Comparison of ENCODE assay signal across 30 cellular contexts in genomic region chr20:58173091-58173490, GRCh38. TPM values are rescaled to one million over a fixed set of nuclear protein-coding genes. Genes with fewer than 3 reads are reported as not detected.
A peak's percentile ranks its signal among the peaks of the same experiment; 100 is the strongest.
DNase-seq lines count a peak whose midpoint lies in the region; ATAC-seq, FAIRE-seq and TF ChIP-seq lines count a peak whose summit lies in the region.
"Had no signal": no experiment of that assay in that cellular context is flagged by ENCODE, and none has a peak within 500 bp of the region (broad histone marks: within the 10 kb centered on the region; RNA-seq: fewer than 3 reads in every experiment).

No MANE protein-coding gene starts in this region.

- peak; percentile 37 for DNase-seq in NAMALWA (ENCODE audit: low spot score)
- DNase-seq in iPS-NIHi11 (ENCODE audit: low spot score), result peak; percentile 46
- DNase-seq in tibial nerve (ENCODE audit: low spot score in 2 of 2), result no peak
- no peak for DNase-seq in HepG2 (ENCODE audit: low spot score)
- DNase-seq in GDM1 (lab: John Stamatoyannopoulos, UW), result no peak
- no peak for DNase-seq in activated naive CD8-positive, alpha-beta T cell treated with anti-CD3 and anti-CD28 coated beads for 36 hours
- DNase-seq: C1 segment of cervical spinal cord; CD4-positive, alpha-beta memory T cell; COR-L47; DMS53; KBM-7; MV-4-11; NCI-H1105 treated with DMSO at 0.1 percent for 48 hours; NCI-H146; NCI-H1930; NCI-H2107; NCI-H524 treated with DMSO at 0.1 percent for 48 hours; NCI-H82; RPMI8226; SHP77 had no signal

- CTCF ChIA-PET in HepG2 (lab: Yijun Ruan, JAX; ENCODE audit: low intra/inter-chr PET ratio, low total read pairs), result no interaction called here

- no peak overlapping the region for H3K27ac ChIP-seq in BLaER1
- peak overlapping the region; percentile 72 to 93 (median 80) for H3K27ac ChIP-seq in tibial nerve
- H3K27ac ChIP-seq in HepG2 (ENCODE audit: extremely low read length, insufficient read depth, low read length), result no peak overlapping the region

- peaks cover 76% of the 10 kb centered on the region for H3K4me1 ChIP-seq in BLaER1
- H3K4me1 ChIP-seq in tibial nerve, result peaks cover 0 to 51% (median 20%) of the 10 kb centered on the region in 4 donors
- H3K4me1 ChIP-seq in HepG2 (ENCODE audit: insufficient read depth, low read length), result no peaks in the 10 kb centered on the region
- H3K4me1 ChIP-seq: HAP-1 had no signal

- no peaks in the 10 kb centered on the region for H3K9me3 ChIP-seq in BLaER1
- no peaks in the 10 kb centered on the region for H3K9me3 ChIP-seq in tibial nerve
- H3K9me3 ChIP-seq in HepG2 (ENCODE audit: low read length), result no peaks in the 10 kb centered on the region
- H3K9me3 ChIP-seq: HAP-1 had no signal

- FAIRE-seq in HepG2 (lab: Jason Lieb, UNC), result no peak

- no peak overlapping the region for H2AFZ ChIP-seq in HepG2 (ENCODE audit: low read length)
- H2AFZ ChIP-seq: GM23338 had no signal

- H3K9ac ChIP-seq in BLaER1 (no peak overlapping the region), HepG2 (ENCODE audit: insufficient read depth, low read depth, low read length) (no peak overlapping the region)

- POLR2A ChIA-PET in HepG2 (lab: Yijun Ruan, JAX), result no interaction called here

- no peak overlapping the region for H3K4me3 Mint-ChIP-seq in activated naive CD8-positive, alpha-beta T cell treated with anti-CD3 and anti-CD28 coated beads for 36 hours
- H3K4me3 Mint-ChIP-seq: CD4-positive, alpha-beta memory T cell; GM23338 had no signal

- TF ChIP-seq EP300 in tibial nerve (IDR thresholded peaks at IDR 0.05) (no peak), HepG2 (IDR thresholded peaks at IDR 0.05; ENCODE audit: low read depth in 2 of 2, low read length in 2 of 2) (no peak), HepG2 (CRISPR knock-in tag; IDR thresholded peaks at IDR 0.05; ENCODE audit: borderline replicate concordance) (no peak)

- in situ Hi-C loops in HepG2 (cut with HindIII; ENCODE audit: extremely low pct_ligation_motif_present, low pct_unique_long_range_greater_than_20kb), result no loop called here

- no peaks in the 10 kb centered on the region for H3K27me3 Mint-ChIP-seq in activated naive CD8-positive, alpha-beta T cell treated with anti-CD3 and anti-CD28 coated beads for 36 hours

- H3K27ac Mint-ChIP-seq in activated naive CD8-positive, alpha-beta T cell treated with anti-CD3 and anti-CD28 coated beads for 36 hours, result no peak overlapping the region
- H3K27ac Mint-ChIP-seq: CD4-positive, alpha-beta memory T cell; GM23338 had no signal

- no peak for TF ChIP-seq POLR2A in tibial nerve (IDR thresholded peaks at IDR 0.05)
- TF ChIP-seq POLR2A in HepG2 (IDR thresholded peaks at IDR 0.05; ENCODE audit: insufficient read depth in 1 of 2, low read depth in 2 of 2, low read length in 2 of 2), result no peak

- BruUV-seq in HepG2 (replicated peaks; lab: Mats Ljungman, UMichigan), result no TSS peak

- TF ChIP-seq RAD21 in HepG2 (CRISPR knock-in tag; IDR thresholded peaks at IDR 0.05), result no peak

- intact Hi-C loops in HepG2 (cut with micrococcal nuclease; ENCODE audit: unreplicated experiment), result no loop called here

- no peaks in the 10 kb centered on the region for H3K79me2 ChIP-seq in HepG2 (ENCODE audit: insufficient read depth, low read length)

- no peaks in the 10 kb centered on the region for H3K36me3 Mint-ChIP-seq in activated naive CD8-positive, alpha-beta T cell treated with anti-CD3 and anti-CD28 coated beads for 36 hours
- H3K36me3 Mint-ChIP-seq: CD4-positive, alpha-beta memory T cell had no signal

- ATAC-seq in HepG2, result no peak
- ATAC-seq: GM23338 had no signal

- H3K4me3 ChIP-seq in BLaER1, result no peak overlapping the region
- H3K4me3 ChIP-seq in tibial nerve, result no peak overlapping the region
- H3K4me3 ChIP-seq in HepG2 (replicated peaks in 1 of 3; ENCODE audit: insufficient read depth in 1 of 3, low read depth in 2 of 3, low read length in 3 of 3), result no peak overlapping the region
- H3K4me3 ChIP-seq: GM23338, HAP-1 had no signal

- H3K36me3 ChIP-seq in BLaER1 (no peaks in the 10 kb centered on the region), tibial nerve (no peaks in the 10 kb centered on the region), HepG2 (replicated peaks in 1 of 2; ENCODE audit: control insufficient read depth in 1 of 2, insufficient read depth in 2 of 2, low read length in 2 of 2) (no peaks in the 10 kb centered on the region)
- H3K36me3 ChIP-seq: HAP-1 had no signal

- H3K4me2 ChIP-seq in BLaER1 (peak overlapping the region; percentile 78), HepG2 (ENCODE audit: low read depth, low read length) (no peak overlapping the region)
- H3K4me2 ChIP-seq: GM23338 had no signal

- peaks cover 20% of the 10 kb centered on the region for H3K4me1 Mint-ChIP-seq in activated naive CD8-positive, alpha-beta T cell treated with anti-CD3 and anti-CD28 coated beads for 36 hours

- no peaks in the 10 kb centered on the region for H3K9me3 Mint-ChIP-seq in activated naive CD8-positive, alpha-beta T cell treated with anti-CD3 and anti-CD28 coated beads for 36 hours
- H3K9me3 Mint-ChIP-seq: CD4-positive, alpha-beta memory T cell; GM23338 had no signal

- 92 to 96% methylated on average over 9 of the region's 9 CpGs for WGBS in tibial nerve, 2 donors
- WGBS in HepG2 (ENCODE audit: low lambda C conversion rate), result 11% methylated on average over 9 of the region's 9 CpGs

- H3K27me3 ChIP-seq in BLaER1, result no peaks in the 10 kb centered on the region
- H3K27me3 ChIP-seq in tibial nerve, result no peaks in the 10 kb centered on the region
- H3K27me3 ChIP-seq in HepG2 (ENCODE audit: control insufficient read depth in 1 of 2, insufficient read depth in 2 of 2, low read length in 2 of 2), result peaks cover 11 to 69% of the 10 kb centered on the region in 2 experiments; a peak in 4 of 5 replicates

- TF ChIP-seq CTCF in tibial nerve (IDR thresholded peaks at IDR 0.05) (no peak), HepG2 (CRISPR knock-in tag; IDR thresholded peaks at IDR 0.05) (no peak)

- H4K20me1 ChIP-seq in BLaER1 (no peaks in the 10 kb centered on the region), HepG2 (ENCODE audit: insufficient read depth, low read length) (no peaks in the 10 kb centered on the region)

TF ChIP-seq in HepG2, 621 proteins besides CTCF, POLR2A, EP300 and RAD21 (continues in another document):
- TF ChIP-seq MAZ (IDR thresholded peaks at IDR 0.05; ENCODE audit: borderline replicate concordance, low read depth, low read length) (no peak), MAZ (CRISPR knock-in tag; IDR thresholded peaks at IDR 0.05; ENCODE audit: low read depth) (no peak), MAF1 (CRISPR knock-in tag; IDR thresholded peaks at IDR 0.05; ENCODE audit: borderline replicate concordance) (no peak), HIVEP1 (CRISPR knock-in tag; IDR thresholded peaks at IDR 0.05) (no peak), ZSCAN9 (CRISPR knock-in tag; IDR thresholded peaks at IDR 0.05; ENCODE audit: borderline replicate concordance) (no peak), FOXJ3 (CRISPR knock-in tag; IDR thresholded peaks at IDR 0.05; ENCODE audit: borderline replicate concordance) (no peak)

RNA-seq across cellular contexts. Expression of gene ANKRD60, which starts 55.4 kb away (rescaled TPM):
- not detected for total RNA-seq in tibial nerve
- not detected in 2 replicates for total RNA-seq in HepG2 (2016; rRNA removed; fragmentation: Illumina TruSeq; extraction: Trizol)
- total RNA-seq in HepG2 (2016; cell fraction: cytosol; rRNA removed; fragmentation: Illumina TruSeq; extraction: Trizol; ENCODE audit: low read depth), result not detected in 2 replicates
- total RNA-seq in HepG2 (2016; cell fraction: insoluble cytoplasmic fraction; rRNA removed; fragmentation: Illumina TruSeq; extraction: Trizol), result not detected in 2 replicates
- not detected in 2 replicates for total RNA-seq in HepG2 (2016; cell fraction: membrane; rRNA removed; fragmentation: Illumina TruSeq; extraction: Trizol)
- not detected in 2 replicates for total RNA-seq in HepG2 (2016; cell fraction: nucleus; rRNA removed; fragmentation: Illumina TruSeq; extraction: Trizol)
- polyA plus RNA-seq in HepG2 (2011; rRNA removed), result not detected in 2 replicates
- not detected in 2 replicates for polyA plus RNA-seq in HepG2 (2011; cell fraction: cytosol; rRNA removed)
- not detected in 2 replicates for polyA plus RNA-seq in HepG2 (2011; cell fraction: nucleus; rRNA removed)
- not detected in 2 replicates for polyA plus RNA-seq in HepG2 (2012)
- not detected in 2 replicates for polyA plus RNA-seq in HepG2 (2016; cell fraction: cytosol; fragmentation: Illumina TruSeq; extraction: Trizol; ENCODE audit: low read depth)
- polyA plus RNA-seq in HepG2 (2016; cell fraction: insoluble cytoplasmic fraction; fragmentation: Illumina TruSeq; extraction: Trizol; ENCODE audit: low read depth), result not detected in 2 replicates
- not detected in 2 replicates for polyA plus RNA-seq in HepG2 (2016; cell fraction: membrane; fragmentation: Illumina TruSeq; extraction: Trizol; ENCODE audit: low read depth)
- polyA plus RNA-seq in HepG2 (2016; cell fraction: nucleus; fragmentation: Illumina TruSeq; extraction: Trizol; ENCODE audit: insufficient read depth, low read depth), result not detected in 2 replicates
- not detected in 2 replicates for polyA minus RNA-seq in HepG2 (2011; rRNA and poly(A)+ RNA removed; ENCODE audit: low replicate concordance)
- polyA minus RNA-seq in HepG2 (2011; cell fraction: cytosol; rRNA and poly(A)+ RNA removed), result not detected in 2 replicates
- polyA minus RNA-seq in HepG2 (2011; cell fraction: nucleus; rRNA and poly(A)+ RNA removed), result not detected in 2 replicates
- not detected for total RNA-seq in activated naive CD8-positive, alpha-beta T cell treated with anti-CD3 and anti-CD28 coated beads for 36 hours
- total RNA-seq: A172; CD4-positive, alpha-beta memory T cell; Daoy; G401; GM23338; HT-29; LHCN-M2; MCF 10A; SK-MEL-5 had no signal
- polyA plus RNA-seq: CD4-positive, alpha-beta memory T cell; GM23338 had no signal

Comparison
In these comparisons a context has a peak if more than half of its experiments do, and no peak if none do; other contexts are left out.
1. H3K27ac ChIP-seq: peak in tibial nerve (4 of 4); none in BLaER1 (single experiment) and HepG2 (single experiment).
2. DNase-seq: peak in NAMALWA (single experiment) and iPS-NIHi11 (single experiment); none in tibial nerve (0 of 2), HepG2 (single experiment), GDM1 (single experiment) and activated naive CD8-positive, alpha-beta T cell treated with anti-CD3 and anti-CD28 coated beads for 36 hours (single experiment).